In genomic region chr3:65939184-65939583, GRCh38 we compare ENCODE assay signal across 13 cellular contexts.
"Had no signal": no experiment of that assay in that cellular context is flagged by ENCODE, and none has a peak within 500 bp of the region (broad histone marks: within the 10 kb centered on the region; RNA-seq: fewer than 3 reads in every experiment).

No MANE protein-coding gene starts in this region.

- DNase-seq: activated CD4-positive, alpha-beta T cell treated with anti-CD3 and anti-CD28 coated beads for 48 hours; activated CD8-positive, alpha-beta T cell treated with anti-CD3 and anti-CD28 coated beads for 36 hours; activated effector memory CD4-positive, alpha-beta T cell treated with anti-CD3 and anti-CD28 coated beads, Interleukin-2, amount 50 U/mL, for 16 hours; activated T-cell treated with anti-CD3 and anti-CD28 coated beads, Interleukin-2, amount 50 U/mL, for 48 hours; caudate nucleus; glutamatergic neuron; pancreas; stimulated activated CD4-positive, alpha-beta T cell treated with anti-CD3 and anti-CD28 coated beads, Interleukin-4, amount 100 ng/mL, for 24 hours; stimulated activated naive CD8-positive, alpha-beta T cell treated with anti-CD3 and anti-CD28 coated beads, Interleukin-15, Interleukin-2, amounts not matched to agents 100 U/mL and 50 U/mL, for 24 hours had no signal

- H3K9me3 ChIP-seq: pancreas had no signal

- H3K4me3 ChIP-seq: pancreas, skin epidermis had no signal

- H3K27ac Mint-ChIP-seq: activated CD8-positive, alpha-beta T cell treated with anti-CD3 and anti-CD28 coated beads for 36 hours; activated naive CD4-positive, alpha-beta T cell treated with anti-CD3 and anti-CD28 coated beads, Interleukin-2, amount 50 U/mL, for 24 hours; type B pancreatic cell had no signal

- H3K4me1 Mint-ChIP-seq: activated naive CD4-positive, alpha-beta T cell treated with anti-CD3 and anti-CD28 coated beads, Interleukin-2, amount 50 U/mL, for 24 hours had no signal

- H3K4me3 Mint-ChIP-seq: activated CD8-positive, alpha-beta T cell treated with anti-CD3 and anti-CD28 coated beads for 36 hours; activated naive CD4-positive, alpha-beta T cell treated with anti-CD3 and anti-CD28 coated beads, Interleukin-2, amount 50 U/mL, for 24 hours; type B pancreatic cell; WTC11 had no signal

- H3K36me3 ChIP-seq: pancreas had no signal

- H3K36me3 Mint-ChIP-seq: activated naive CD4-positive, alpha-beta T cell treated with anti-CD3 and anti-CD28 coated beads, Interleukin-2, amount 50 U/mL, for 24 hours; type B pancreatic cell; WTC11 had no signal

- H3K9me3 Mint-ChIP-seq: activated CD8-positive, alpha-beta T cell treated with anti-CD3 and anti-CD28 coated beads for 36 hours; activated naive CD4-positive, alpha-beta T cell treated with anti-CD3 and anti-CD28 coated beads, Interleukin-2, amount 50 U/mL, for 24 hours; WTC11 had no signal

- H3K27me3 Mint-ChIP-seq: activated CD8-positive, alpha-beta T cell treated with anti-CD3 and anti-CD28 coated beads for 36 hours; type B pancreatic cell had no signal

- H3K27me3 ChIP-seq: pancreas had no signal
